Comparison of ENCODE assay signal across 1 cellular context in genomic region chr3:143443851-143444331, GRCh38.
TF ChIP-seq lines count a peak whose summit lies in the region.

No MANE protein-coding gene starts in this region.

TF ChIP-seq in K562, 482 proteins besides CTCF, POLR2A, EP300 and RAD21 (continued from another document):
- TF ChIP-seq, protein P1, sequence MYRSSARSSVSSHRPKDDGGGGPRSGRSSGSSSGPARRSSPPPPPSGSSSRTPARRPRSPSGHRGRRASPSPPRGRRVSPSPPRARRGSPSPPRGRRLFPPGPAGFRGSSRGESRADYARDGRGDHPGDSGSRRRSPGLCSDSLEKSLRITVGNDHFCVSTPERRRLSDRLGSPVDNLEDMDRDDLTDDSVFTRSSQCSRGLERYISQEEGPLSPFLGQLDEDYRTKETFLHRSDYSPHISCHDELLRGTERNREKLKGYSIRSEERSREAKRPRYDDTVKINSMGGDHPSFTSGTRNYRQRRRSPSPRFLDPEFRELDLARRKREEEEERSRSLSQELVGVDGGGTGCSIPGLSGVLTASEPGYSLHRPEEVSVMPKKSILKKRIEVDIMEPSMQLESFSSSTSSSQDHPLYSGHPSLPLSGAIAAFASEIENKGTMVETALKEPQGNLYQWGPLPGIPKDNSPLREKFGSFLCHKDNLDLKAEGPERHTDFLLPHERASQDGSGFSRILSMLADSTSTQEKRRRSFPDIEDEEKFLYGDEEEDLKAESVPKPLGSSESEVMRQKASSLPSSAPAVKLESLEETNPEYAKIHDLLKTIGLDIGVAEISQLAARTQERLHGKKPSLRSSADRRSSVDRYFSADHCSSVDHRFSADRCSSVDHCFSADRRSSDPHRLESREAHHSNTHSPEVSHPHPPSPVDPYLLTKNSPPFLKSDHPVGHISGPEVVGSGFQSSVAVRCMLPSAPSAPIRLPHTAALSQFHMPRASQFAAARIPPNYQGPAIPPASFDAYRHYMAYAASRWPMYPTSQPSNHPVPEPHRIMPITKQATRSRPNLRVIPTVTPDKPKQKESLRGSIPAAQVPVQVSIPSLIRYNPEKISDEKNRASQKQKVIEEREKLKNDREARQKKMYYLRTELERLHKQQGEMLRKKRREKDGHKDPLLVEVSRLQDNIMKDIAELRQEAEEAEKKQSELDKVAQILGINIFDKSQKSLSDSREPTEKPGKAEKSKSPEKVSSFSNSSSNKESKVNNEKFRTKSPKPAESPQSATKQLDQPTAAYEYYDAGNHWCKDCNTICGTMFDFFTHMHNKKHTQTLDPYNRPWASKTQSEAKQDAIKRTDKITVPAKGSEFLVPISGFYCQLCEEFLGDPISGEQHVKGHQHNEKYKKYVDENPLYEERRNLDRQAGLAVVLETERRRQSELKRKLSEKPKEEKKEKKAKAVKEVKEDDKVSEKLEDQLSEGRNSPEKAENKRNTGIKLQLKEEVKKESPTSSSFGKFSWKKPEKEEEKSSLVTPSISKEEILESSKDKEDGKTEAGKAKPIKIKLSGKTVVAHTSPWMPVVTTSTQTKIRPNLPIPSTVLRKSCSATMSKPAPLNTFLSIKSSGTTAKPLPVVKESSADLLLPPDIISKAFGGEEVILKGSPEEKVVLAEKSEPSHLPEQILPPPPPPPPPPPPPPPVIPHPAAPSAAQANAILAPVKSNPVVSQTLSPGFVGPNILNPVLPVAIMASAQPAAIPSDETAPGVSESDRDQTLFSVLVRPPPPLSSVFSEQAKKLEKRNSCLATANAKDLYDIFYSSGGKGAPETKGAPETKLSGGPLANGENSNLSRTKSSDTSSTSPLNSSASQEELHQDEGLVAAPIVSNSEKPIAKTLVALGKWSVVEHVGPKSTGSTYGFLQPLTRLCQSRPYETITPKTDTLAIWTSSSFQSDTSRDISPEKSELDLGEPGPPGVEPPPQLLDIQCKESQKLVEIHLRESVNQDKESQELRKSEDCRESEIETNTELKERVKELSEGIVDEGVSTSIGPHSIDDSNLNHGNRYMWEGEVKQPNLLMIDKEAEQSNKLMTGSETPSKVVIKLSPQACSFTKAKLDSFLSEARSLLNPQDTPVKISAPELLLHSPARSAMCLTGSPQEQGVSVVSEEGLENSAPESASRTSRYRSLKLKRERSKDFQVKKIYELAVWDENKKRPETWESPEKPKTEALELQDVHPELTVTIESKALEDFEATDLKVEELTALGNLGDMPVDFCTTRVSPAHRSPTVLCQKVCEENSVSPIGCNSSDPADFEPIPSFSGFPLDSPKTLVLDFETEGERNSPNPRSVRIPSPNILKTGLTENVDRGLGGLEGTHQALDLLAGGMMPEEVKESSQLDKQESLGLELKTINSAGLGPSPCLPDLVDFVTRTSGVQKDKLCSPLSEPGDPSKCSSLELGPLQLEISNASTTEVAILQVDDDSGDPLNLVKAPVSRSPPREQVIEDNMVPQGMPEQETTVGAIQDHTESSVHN (IDR thresholded peaks at IDR 0.05; ENCODE audit: borderline replicate concordance in 1 of 2, low read depth in 1 of 2): 0 out of 4 replicates have a peak, but pooled peaks of 1 of the 2 experiments have one; percentile 36
- no peak for TF ChIP-seq POLR2B (IDR thresholded peaks at IDR 0.05; ENCODE audit: low read depth, partially characterized antibody)
- TF ChIP-seq MAFF (IDR thresholded peaks at IDR 0.05; ENCODE audit: low read length): 0 out of 2 replicates have a peak, but pooled peaks have one; percentile 33
- peak; percentile 16; the same call in 1 of the 2 replicates for TF ChIP-seq CBFA2T3 (IDR thresholded peaks at IDR 0.05)
- TF ChIP-seq, protein P2, sequence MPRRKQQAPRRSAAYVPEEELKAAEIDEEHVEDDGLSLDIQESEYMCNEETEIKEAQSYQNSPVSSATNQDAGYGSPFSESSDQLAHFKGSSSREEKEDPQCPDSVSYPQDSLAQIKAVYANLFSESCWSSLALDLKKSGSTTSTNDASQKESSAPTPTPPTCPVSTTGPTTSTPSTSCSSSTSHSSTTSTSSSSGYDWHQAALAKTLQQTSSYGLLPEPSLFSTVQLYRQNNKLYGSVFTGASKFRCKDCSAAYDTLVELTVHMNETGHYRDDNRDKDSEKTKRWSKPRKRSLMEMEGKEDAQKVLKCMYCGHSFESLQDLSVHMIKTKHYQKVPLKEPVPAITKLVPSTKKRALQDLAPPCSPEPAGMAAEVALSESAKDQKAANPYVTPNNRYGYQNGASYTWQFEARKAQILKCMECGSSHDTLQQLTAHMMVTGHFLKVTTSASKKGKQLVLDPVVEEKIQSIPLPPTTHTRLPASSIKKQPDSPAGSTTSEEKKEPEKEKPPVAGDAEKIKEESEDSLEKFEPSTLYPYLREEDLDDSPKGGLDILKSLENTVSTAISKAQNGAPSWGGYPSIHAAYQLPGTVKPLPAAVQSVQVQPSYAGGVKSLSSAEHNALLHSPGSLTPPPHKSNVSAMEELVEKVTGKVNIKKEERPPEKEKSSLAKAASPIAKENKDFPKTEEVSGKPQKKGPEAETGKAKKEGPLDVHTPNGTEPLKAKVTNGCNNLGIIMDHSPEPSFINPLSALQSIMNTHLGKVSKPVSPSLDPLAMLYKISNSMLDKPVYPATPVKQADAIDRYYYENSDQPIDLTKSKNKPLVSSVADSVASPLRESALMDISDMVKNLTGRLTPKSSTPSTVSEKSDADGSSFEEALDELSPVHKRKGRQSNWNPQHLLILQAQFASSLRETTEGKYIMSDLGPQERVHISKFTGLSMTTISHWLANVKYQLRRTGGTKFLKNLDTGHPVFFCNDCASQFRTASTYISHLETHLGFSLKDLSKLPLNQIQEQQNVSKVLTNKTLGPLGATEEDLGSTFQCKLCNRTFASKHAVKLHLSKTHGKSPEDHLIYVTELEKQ (CRISPR knock-in tag; IDR thresholded peaks at IDR 0.05): no peak
- no peak for TF ChIP-seq ZNF165 (CRISPR knock-in tag; IDR thresholded peaks at IDR 0.05; ENCODE audit: borderline replicate concordance)
- TF ChIP-seq ZNF384 (IDR thresholded peaks at IDR 0.05; ENCODE audit: low read depth, low read length): no peak
- 0 out of 2 replicates have a peak, but pooled peaks have one; percentile 10 for TF ChIP-seq ZNF316 (IDR thresholded peaks at IDR 0.05)
- TF ChIP-seq, protein P3, sequence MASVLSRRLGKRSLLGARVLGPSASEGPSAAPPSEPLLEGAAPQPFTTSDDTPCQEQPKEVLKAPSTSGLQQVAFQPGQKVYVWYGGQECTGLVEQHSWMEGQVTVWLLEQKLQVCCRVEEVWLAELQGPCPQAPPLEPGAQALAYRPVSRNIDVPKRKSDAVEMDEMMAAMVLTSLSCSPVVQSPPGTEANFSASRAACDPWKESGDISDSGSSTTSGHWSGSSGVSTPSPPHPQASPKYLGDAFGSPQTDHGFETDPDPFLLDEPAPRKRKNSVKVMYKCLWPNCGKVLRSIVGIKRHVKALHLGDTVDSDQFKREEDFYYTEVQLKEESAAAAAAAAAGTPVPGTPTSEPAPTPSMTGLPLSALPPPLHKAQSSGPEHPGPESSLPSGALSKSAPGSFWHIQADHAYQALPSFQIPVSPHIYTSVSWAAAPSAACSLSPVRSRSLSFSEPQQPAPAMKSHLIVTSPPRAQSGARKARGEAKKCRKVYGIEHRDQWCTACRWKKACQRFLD (CRISPR knock-in tag; IDR thresholded peaks at IDR 0.05): no peak
- 0 out of 2 replicates have a peak, but pooled peaks have one; percentile 32 for TF ChIP-seq EGR1 (conservative IDR thresholded peaks at IDR 0.05)
- no peak for TF ChIP-seq ZBTB17 (CRISPR knock-in tag; IDR thresholded peaks at IDR 0.05)
- peak; percentile 82 for TF ChIP-seq NFE2 (IDR thresholded peaks at IDR 0.05; ENCODE audit: low read depth)
- TF ChIP-seq HOMEZ (CRISPR knock-in tag; IDR thresholded peaks at IDR 0.05): no peak
- no peak for TF ChIP-seq ZNF239 (CRISPR knock-in tag; IDR thresholded peaks at IDR 0.05)
- TF ChIP-seq ZEB2 (IDR thresholded peaks at IDR 0.05): 0 out of 2 replicates have a peak, but pooled peaks have one; percentile 44
- no peak for TF ChIP-seq ZNF644 (tag; IDR thresholded peaks at IDR 0.05; ENCODE audit: low read depth)
- TF ChIP-seq SNRNP70 (optimal IDR thresholded peaks at IDR 0.05; ENCODE audit: low read depth, low read length): no peak
- TF ChIP-seq, protein P4, sequence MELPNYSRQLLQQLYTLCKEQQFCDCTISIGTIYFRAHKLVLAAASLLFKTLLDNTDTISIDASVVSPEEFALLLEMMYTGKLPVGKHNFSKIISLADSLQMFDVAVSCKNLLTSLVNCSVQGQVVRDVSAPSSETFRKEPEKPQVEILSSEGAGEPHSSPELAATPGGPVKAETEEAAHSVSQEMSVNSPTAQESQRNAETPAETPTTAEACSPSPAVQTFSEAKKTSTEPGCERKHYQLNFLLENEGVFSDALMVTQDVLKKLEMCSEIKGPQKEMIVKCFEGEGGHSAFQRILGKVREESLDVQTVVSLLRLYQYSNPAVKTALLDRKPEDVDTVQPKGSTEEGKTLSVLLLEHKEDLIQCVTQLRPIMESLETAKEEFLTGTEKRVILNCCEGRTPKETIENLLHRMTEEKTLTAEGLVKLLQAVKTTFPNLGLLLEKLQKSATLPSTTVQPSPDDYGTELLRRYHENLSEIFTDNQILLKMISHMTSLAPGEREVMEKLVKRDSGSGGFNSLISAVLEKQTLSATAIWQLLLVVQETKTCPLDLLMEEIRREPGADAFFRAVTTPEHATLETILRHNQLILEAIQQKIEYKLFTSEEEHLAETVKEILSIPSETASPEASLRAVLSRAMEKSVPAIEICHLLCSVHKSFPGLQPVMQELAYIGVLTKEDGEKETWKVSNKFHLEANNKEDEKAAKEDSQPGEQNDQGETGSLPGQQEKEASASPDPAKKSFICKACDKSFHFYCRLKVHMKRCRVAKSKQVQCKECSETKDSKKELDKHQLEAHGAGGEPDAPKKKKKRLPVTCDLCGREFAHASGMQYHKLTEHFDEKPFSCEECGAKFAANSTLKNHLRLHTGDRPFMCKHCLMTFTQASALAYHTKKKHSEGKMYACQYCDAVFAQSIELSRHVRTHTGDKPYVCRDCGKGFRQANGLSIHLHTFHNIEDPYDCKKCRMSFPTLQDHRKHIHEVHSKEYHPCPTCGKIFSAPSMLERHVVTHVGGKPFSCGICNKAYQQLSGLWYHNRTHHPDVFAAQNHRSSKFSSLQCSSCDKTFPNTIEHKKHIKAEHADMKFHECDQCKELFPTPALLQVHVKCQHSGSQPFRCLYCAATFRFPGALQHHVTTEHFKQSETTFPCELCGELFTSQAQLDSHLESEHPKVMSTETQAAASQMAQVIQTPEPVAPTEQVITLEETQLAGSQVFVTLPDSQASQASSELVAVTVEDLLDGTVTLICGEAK (IDR thresholded peaks at IDR 0.05): 0 out of 2 replicates have a peak, but pooled peaks have one; percentile 17
- TF ChIP-seq, protein P4 (CRISPR knock-in tag; IDR thresholded peaks at IDR 0.05): no peak
- TF ChIP-seq CBX3 (IDR thresholded peaks at IDR 0.05; ENCODE audit: borderline replicate concordance in 1 of 2, low read length in 2 of 2): peak in 1 of 2 experiments; percentile 80; a peak in 1 of 3 replicates
- no peak for TF ChIP-seq GTF2E2 (tag; IDR thresholded peaks at IDR 0.05)
